In the genomic region with DNA sequence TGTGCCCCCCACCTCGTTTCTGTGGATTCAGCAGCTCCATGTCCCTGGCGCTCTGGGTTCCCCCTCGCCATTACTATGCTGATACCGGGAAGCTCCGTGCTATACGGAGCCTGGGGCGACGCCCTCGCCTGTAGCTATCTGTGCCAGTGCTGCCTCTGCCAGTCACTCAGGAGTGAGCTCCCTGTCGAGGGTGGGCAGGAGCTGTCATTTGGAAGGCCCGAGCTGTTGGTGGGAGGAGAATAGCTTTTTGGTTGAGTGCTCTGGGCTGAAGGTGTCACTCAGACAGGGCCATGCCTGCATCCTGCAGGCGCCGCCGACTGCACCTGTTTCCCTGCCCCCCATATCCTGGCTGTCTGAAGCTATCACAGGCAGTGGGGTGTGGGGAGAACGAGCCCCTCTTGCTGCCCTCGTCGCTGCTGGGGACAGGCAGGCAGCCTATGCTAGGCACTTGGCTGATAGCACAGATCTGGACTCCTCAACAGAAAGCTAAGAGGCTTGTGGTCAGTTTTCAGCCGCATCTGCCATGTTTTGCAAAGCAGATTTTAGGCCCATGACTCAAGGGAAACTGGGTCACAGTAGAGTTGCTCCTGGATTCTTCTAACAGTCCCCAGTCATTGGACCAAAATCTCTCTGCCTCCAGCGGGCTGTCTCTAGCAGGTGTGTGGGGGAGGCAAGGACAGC, we compare ENCODE assay signal across 2 cellular contexts.
A peak's percentile ranks its signal among the peaks of the same experiment; 100 is the strongest.
TF ChIP-seq lines count a peak whose summit lies in the region.

No MANE protein-coding gene starts in this region.

TF ChIP-seq in GM12878, 131 proteins besides CTCF, POLR2A, EP300 and RAD21 (continued from another document):
- TF ChIP-seq, protein P1, sequence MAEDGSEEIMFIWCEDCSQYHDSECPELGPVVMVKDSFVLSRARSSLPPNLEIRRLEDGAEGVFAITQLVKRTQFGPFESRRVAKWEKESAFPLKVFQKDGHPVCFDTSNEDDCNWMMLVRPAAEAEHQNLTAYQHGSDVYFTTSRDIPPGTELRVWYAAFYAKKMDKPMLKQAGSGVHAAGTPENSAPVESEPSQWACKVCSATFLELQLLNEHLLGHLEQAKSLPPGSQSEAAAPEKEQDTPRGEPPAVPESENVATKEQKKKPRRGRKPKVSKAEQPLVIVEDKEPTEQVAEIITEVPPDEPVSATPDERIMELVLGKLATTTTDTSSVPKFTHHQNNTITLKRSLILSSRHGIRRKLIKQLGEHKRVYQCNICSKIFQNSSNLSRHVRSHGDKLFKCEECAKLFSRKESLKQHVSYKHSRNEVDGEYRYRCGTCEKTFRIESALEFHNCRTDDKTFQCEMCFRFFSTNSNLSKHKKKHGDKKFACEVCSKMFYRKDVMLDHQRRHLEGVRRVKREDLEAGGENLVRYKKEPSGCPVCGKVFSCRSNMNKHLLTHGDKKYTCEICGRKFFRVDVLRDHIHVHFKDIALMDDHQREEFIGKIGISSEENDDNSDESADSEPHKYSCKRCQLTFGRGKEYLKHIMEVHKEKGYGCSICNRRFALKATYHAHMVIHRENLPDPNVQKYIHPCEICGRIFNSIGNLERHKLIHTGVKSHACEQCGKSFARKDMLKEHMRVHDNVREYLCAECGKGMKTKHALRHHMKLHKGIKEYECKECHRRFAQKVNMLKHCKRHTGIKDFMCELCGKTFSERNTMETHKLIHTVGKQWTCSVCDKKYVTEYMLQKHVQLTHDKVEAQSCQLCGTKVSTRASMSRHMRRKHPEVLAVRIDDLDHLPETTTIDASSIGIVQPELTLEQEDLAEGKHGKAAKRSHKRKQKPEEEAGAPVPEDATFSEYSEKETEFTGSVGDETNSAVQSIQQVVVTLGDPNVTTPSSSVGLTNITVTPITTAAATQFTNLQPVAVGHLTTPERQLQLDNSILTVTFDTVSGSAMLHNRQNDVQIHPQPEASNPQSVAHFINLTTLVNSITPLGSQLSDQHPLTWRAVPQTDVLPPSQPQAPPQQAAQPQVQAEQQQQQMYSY (CRISPR knock-in tag; IDR thresholded peaks at IDR 0.05), result no peak
- TF ChIP-seq STAT3 (IDR thresholded peaks at IDR 0.05; ENCODE audit: low read depth, low read length) (no peak), ATF7 (IDR thresholded peaks at IDR 0.05; ENCODE audit: low read depth) (no peak)
- TF ChIP-seq, protein P2, sequence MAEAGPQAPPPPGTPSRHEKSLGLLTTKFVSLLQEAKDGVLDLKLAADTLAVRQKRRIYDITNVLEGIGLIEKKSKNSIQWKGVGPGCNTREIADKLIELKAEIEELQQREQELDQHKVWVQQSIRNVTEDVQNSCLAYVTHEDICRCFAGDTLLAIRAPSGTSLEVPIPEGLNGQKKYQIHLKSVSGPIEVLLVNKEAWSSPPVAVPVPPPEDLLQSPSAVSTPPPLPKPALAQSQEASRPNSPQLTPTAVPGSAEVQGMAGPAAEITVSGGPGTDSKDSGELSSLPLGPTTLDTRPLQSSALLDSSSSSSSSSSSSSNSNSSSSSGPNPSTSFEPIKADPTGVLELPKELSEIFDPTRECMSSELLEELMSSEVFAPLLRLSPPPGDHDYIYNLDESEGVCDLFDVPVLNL (IDR thresholded peaks at IDR 0.05; ENCODE audit: low read depth, low read length), result no peak
- TF ChIP-seq, protein P3, sequence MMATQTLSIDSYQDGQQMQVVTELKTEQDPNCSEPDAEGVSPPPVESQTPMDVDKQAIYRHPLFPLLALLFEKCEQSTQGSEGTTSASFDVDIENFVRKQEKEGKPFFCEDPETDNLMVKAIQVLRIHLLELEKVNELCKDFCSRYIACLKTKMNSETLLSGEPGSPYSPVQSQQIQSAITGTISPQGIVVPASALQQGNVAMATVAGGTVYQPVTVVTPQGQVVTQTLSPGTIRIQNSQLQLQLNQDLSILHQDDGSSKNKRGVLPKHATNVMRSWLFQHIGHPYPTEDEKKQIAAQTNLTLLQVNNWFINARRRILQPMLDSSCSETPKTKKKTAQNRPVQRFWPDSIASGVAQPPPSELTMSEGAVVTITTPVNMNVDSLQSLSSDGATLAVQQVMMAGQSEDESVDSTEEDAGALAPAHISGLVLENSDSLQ (IDR thresholded peaks at IDR 0.05), result peak; percentile 81

TF ChIP-seq in SK-N-SH treated with all-trans-retinoic acid at 6 μM for 48 hours, 23 proteins besides CTCF, POLR2A, EP300 and RAD21 (continued from another document):
- TF ChIP-seq ESRRG (CRISPR knock-in tag; IDR thresholded peaks at IDR 0.05), result no peak
- TF ChIP-seq PPARA (CRISPR knock-in tag; IDR thresholded peaks at IDR 0.05; ENCODE audit: borderline replicate concordance), result no peak
- TF ChIP-seq ZNF565 (CRISPR knock-in tag; conservative IDR thresholded peaks at IDR 0.05; ENCODE audit: low read depth), result no peak
- TF ChIP-seq, protein P4, sequence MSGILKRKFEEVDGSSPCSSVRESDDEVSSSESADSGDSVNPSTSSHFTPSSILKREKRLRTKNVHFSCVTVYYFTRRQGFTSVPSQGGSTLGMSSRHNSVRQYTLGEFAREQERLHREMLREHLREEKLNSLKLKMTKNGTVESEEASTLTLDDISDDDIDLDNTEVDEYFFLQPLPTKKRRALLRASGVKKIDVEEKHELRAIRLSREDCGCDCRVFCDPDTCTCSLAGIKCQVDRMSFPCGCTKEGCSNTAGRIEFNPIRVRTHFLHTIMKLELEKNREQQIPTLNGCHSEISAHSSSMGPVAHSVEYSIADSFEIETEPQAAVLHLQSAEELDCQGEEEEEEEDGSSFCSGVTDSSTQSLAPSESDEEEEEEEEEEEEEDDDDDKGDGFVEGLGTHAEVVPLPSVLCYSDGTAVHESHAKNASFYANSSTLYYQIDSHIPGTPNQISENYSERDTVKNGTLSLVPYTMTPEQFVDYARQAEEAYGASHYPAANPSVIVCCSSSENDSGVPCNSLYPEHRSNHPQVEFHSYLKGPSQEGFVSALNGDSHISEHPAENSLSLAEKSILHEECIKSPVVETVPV (CRISPR knock-in tag; IDR thresholded peaks at IDR 0.05), result no peak
- TF ChIP-seq, protein P5, sequence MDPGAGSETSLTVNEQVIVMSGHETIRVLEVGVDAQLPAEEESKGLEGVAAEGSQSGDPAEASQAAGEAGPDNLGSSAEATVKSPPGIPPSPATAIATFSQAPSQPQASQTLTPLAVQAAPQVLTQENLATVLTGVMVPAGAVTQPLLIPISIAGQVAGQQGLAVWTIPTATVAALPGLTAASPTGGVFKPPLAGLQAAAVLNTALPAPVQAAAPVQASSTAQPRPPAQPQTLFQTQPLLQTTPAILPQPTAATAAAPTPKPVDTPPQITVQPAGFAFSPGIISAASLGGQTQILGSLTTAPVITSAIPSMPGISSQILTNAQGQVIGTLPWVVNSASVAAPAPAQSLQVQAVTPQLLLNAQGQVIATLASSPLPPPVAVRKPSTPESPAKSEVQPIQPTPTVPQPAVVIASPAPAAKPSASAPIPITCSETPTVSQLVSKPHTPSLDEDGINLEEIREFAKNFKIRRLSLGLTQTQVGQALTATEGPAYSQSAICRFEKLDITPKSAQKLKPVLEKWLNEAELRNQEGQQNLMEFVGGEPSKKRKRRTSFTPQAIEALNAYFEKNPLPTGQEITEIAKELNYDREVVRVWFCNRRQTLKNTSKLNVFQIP (CRISPR knock-in tag; IDR thresholded peaks at IDR 0.05; ENCODE audit: borderline replicate concordance, low read depth), result no peak
